ENCODE assay signal across 13 cellular contexts in genomic region chr1:67355745-67356424, GRCh38. TPM values are rescaled to one million over a fixed set of nuclear protein-coding genes. Genes with fewer than 3 reads are reported as not detected.
DNase-seq lines count a peak whose midpoint lies in the region; ATAC-seq and TF ChIP-seq lines count a peak whose summit lies in the region.
"Had no signal": no experiment of that assay in that cellular context is flagged by ENCODE, and none has a peak within 500 bp of the region (broad histone marks: within the 10 kb centered on the region; RNA-seq: fewer than 3 reads in every experiment).

No MANE protein-coding gene starts in this region.

- H3K4me3 ChIP-seq in choroid plexus epithelial cell (ENCODE audit: low read depth, low read length) (no peak overlapping the region), prostate gland (no peak overlapping the region)
- H3K4me3 ChIP-seq in naive thymus-derived CD4-positive, alpha-beta T cell (ENCODE audit: low read length): no peak overlapping the region

- POLR2A ChIA-PET in RWPE1 (lab: Yijun Ruan, JAX; ENCODE audit: low non-redundant PET): no interaction called here
- POLR2A ChIA-PET in naive thymus-derived CD4-positive, alpha-beta T cell (lab: Charles Lee): no interaction called here

- CTCF ChIA-PET in RWPE1 (lab: Yijun Ruan, JAX): interaction anchor here (0.6 to 1.5 kb wide), 3 partner anchors 145 to 383 kb away, joined by 3 to 6 read pairs (median 4); no protein-coding TSS in a partner anchor
- CTCF ChIA-PET in naive thymus-derived CD4-positive, alpha-beta T cell (lab: Charles Lee): no interaction called here

- peaks cover 42% of the 10 kb centered on the region for H3K4me1 Mint-ChIP-seq in T-helper 1 cell treated with Interleukin-12 subunit alpha and Interleukin-12 subunit beta and Interleukin-4 antibody, amounts not matched to agents 30 μg/mL and 1 μg/mL, for 36 hours (ENCODE audit: low read depth)
- H3K4me1 Mint-ChIP-seq in naive thymus-derived CD4-positive, alpha-beta T cell: peaks cover 0 to 38% (median under 1%) of the 10 kb centered on the region in 7 donors
- H3K4me1 Mint-ChIP-seq: neural crest cell had no signal

- no peaks in the 10 kb centered on the region for H3K27me3 Mint-ChIP-seq in T-helper 1 cell treated with Interleukin-12 subunit alpha and Interleukin-12 subunit beta and Interleukin-4 antibody, amounts not matched to agents 30 μg/mL and 1 μg/mL, for 36 hours (ENCODE audit: low read depth)
- H3K27me3 Mint-ChIP-seq in naive thymus-derived CD4-positive, alpha-beta T cell: peaks cover 0 to 4% (median 0%) of the 10 kb centered on the region in 5 donors
- H3K27me3 Mint-ChIP-seq: activated naive CD8-positive, alpha-beta T cell treated with anti-CD3 and anti-CD28 coated beads, Interleukin-2, amount 10 ng/mL, durations not matched to agents 7 days and 5 days had no signal

- no peaks in the 10 kb centered on the region for H3K4me1 ChIP-seq in prostate gland (replicated peaks)
- no peaks in the 10 kb centered on the region for H3K4me1 ChIP-seq in naive thymus-derived CD4-positive, alpha-beta T cell (ENCODE audit: control insufficient read depth in 2 of 2, insufficient read depth in 2 of 2, low read length in 2 of 2)

- H3K27ac ChIP-seq in RWPE1 (peak overlapping the region; percentile 96), prostate gland (no peak overlapping the region)
- no peak overlapping the region for H3K27ac ChIP-seq in naive thymus-derived CD4-positive, alpha-beta T cell (ENCODE audit: low read depth, low read length)

- DNase-seq in T-helper 1 cell (no peak), RWPE1 (ENCODE audit: low spot score) (peak; percentile 79), choroid plexus epithelial cell (ENCODE audit: low read depth) (peak; percentile 42), prostate gland (ENCODE audit: low spot score) (peak; percentile 38), NCI-H187 (lab: John Stamatoyannopoulos, UW) (no peak)
- DNase-seq in naive thymus-derived CD4-positive, alpha-beta T cell: no peak
- DNase-seq in stimulated activated CD4-positive, alpha-beta T cell treated with anti-CD3 and anti-CD28 coated beads, Interleukin-1b, Interleukin-23, amount 100 ng/mL, for 48 hours: no peak
- DNase-seq: activated naive CD8-positive, alpha-beta T cell treated with anti-CD3 and anti-CD28 coated beads, Interleukin-2, amount 10 ng/mL, durations not matched to agents 7 days and 5 days; kidney; NCI-H82; stimulated activated CD4-positive, alpha-beta T cell treated with anti-CD3 and anti-CD28 coated beads, Interleukin-4, amount 100 ng/mL, for 1 hour had no signal

- intact Hi-C loops in prostate gland (cut with DNase I): no loop called here
- intact Hi-C loops in naive thymus-derived CD4-positive, alpha-beta T cell (cut with micrococcal nuclease): no loop called here

- H3K9me3 Mint-ChIP-seq in T-helper 1 cell treated with Interleukin-12 subunit alpha and Interleukin-12 subunit beta and Interleukin-4 antibody, amounts not matched to agents 30 μg/mL and 1 μg/mL, for 36 hours: no peaks in the 10 kb centered on the region
- peaks cover 0 to 1% (median 0%) of the 10 kb centered on the region in 11 donors for H3K9me3 Mint-ChIP-seq in naive thymus-derived CD4-positive, alpha-beta T cell
- H3K9me3 Mint-ChIP-seq: activated naive CD8-positive, alpha-beta T cell treated with anti-CD3 and anti-CD28 coated beads, Interleukin-2, amount 10 ng/mL, durations not matched to agents 7 days and 5 days; neural crest cell had no signal

- no peaks in the 10 kb centered on the region for H3K27me3 ChIP-seq in prostate gland (replicated peaks; ENCODE audit: insufficient read depth)
- H3K27me3 ChIP-seq in naive thymus-derived CD4-positive, alpha-beta T cell (ENCODE audit: control insufficient read depth in 2 of 2, insufficient read depth in 2 of 2, low read length in 2 of 2): no peaks in the 10 kb centered on the region

- 72% methylated on average over 3 of the region's 3 CpGs for WGBS in prostate gland

- peaks cover 58% of the 10 kb centered on the region for H3K36me3 Mint-ChIP-seq in T-helper 1 cell treated with Interleukin-12 subunit alpha and Interleukin-12 subunit beta and Interleukin-4 antibody, amounts not matched to agents 30 μg/mL and 1 μg/mL, for 36 hours (ENCODE audit: low read depth)
- peaks cover 4 to 48% (median 18%) of the 10 kb centered on the region in 5 donors for H3K36me3 Mint-ChIP-seq in naive thymus-derived CD4-positive, alpha-beta T cell

- no peak overlapping the region for H3K4me3 Mint-ChIP-seq in T-helper 1 cell treated with Interleukin-12 subunit alpha and Interleukin-12 subunit beta and Interleukin-4 antibody, amounts not matched to agents 30 μg/mL and 1 μg/mL, for 36 hours
- H3K4me3 Mint-ChIP-seq in naive thymus-derived CD4-positive, alpha-beta T cell: no peak overlapping the region
- H3K4me3 Mint-ChIP-seq: activated naive CD8-positive, alpha-beta T cell treated with anti-CD3 and anti-CD28 coated beads, Interleukin-2, amount 10 ng/mL, durations not matched to agents 7 days and 5 days; neural crest cell had no signal

- no peak for TF ChIP-seq CTCF in RWPE1 (conservative IDR thresholded peaks at IDR 0.05; ENCODE audit: low read depth)
- no peak for TF ChIP-seq CTCF in choroid plexus epithelial cell (conservative IDR thresholded peaks at IDR 0.05; ENCODE audit: low read depth, low read length)
- TF ChIP-seq CTCF in prostate gland (IDR thresholded peaks at IDR 0.05): no peak

- ATAC-seq in naive thymus-derived CD4-positive, alpha-beta T cell: no peak

- no peaks in the 10 kb centered on the region for H3K36me3 ChIP-seq in prostate gland
- no peaks in the 10 kb centered on the region for H3K36me3 ChIP-seq in naive thymus-derived CD4-positive, alpha-beta T cell (ENCODE audit: control insufficient read depth in 2 of 3, insufficient read depth in 3 of 3, low read length in 3 of 3)

- H3K9me3 ChIP-seq in prostate gland: no peaks in the 10 kb centered on the region
- H3K9me3 ChIP-seq in naive thymus-derived CD4-positive, alpha-beta T cell (ENCODE audit: control insufficient read depth in 2 of 3, low read length in 3 of 3): no peaks in the 10 kb centered on the region

- no peak for TF ChIP-seq POLR2A in prostate gland (IDR thresholded peaks at IDR 0.05)

- H3K27ac Mint-ChIP-seq in T-helper 1 cell treated with Interleukin-12 subunit alpha and Interleukin-12 subunit beta and Interleukin-4 antibody, amounts not matched to agents 30 μg/mL and 1 μg/mL, for 36 hours: peak overlapping the region; percentile 60
- H3K27ac Mint-ChIP-seq in naive thymus-derived CD4-positive, alpha-beta T cell: peak overlapping the region in 1 of 9 donors; percentile 23
- H3K27ac Mint-ChIP-seq: activated naive CD8-positive, alpha-beta T cell treated with anti-CD3 and anti-CD28 coated beads, Interleukin-2, amount 10 ng/mL, durations not matched to agents 7 days and 5 days had no signal

RNA-seq across cellular contexts. Expression of gene IL12RB2, which starts 48.2 kb away (rescaled TPM):
- total RNA-seq in prostate gland: 1 to 10 TPM in 1 of 2 donors, under 1 TPM in 1; 0.18 to 1.6 TPM
- 10 to 100 TPM in 1 of 5 experiments, 1 to 10 TPM in 2, under 1 TPM in 2; 0.38 to 78.1 (median 1.1) TPM for total RNA-seq in naive thymus-derived CD4-positive, alpha-beta T cell
- polyA plus RNA-seq in naive thymus-derived CD4-positive, alpha-beta T cell: under 1 TPM; 0.47 to 0.60 TPM

Comparison
In these comparisons a context has a peak if more than half of its experiments do, and no peak if none do; other contexts are left out.
1. DNase-seq: peak in RWPE1 (single experiment), choroid plexus epithelial cell (single experiment) and prostate gland (single experiment); none in T-helper 1 cell (0 of 5), naive thymus-derived CD4-positive, alpha-beta T cell (0 of 9), NCI-H187 (0 of 2) and stimulated activated CD4-positive, alpha-beta T cell treated with anti-CD3 and anti-CD28 coated beads, Interleukin-1b, Interleukin-23, amount 100 ng/mL, for 48 hours (single experiment).